8 cellular contexts compared by ENCODE assay signal in the genomic region with DNA sequence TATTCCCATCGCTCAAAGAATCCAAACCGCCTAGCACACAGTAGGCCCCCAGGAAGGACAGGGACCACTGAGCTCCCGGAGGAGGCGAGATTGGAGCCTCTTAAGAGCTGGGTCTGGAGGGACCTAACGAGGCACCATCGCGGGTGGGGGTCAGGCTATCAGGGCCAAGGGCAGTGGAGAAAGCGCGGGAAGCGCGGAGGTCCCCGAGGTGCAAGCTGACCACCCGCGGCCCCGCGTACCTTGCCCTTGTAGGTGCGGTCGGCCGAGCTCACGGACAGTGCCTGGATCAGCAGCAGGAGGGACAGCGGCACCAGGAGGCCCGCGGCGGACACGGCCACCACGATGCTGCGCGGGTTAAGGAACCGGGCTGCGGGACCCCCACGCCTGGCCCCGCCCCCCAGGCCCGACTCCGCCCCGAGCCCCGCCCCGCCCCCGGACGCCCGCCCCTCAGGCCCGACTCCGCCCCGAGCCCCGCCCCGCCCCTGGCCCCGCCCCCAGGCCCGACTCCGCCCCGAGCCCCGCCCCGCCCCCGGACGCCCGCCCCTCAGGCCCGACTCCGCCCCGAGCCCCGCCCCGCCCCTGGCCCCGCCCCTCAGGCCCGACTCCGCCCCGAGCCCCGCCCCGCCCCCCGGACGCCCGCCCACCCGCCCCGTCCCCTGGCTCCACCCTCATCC. TPM values are rescaled to one million over a fixed set of nuclear protein-coding genes. Genes with fewer than 3 reads are reported as not detected.
A peak's percentile ranks its signal among the peaks of the same experiment; 100 is the strongest.
DNase-seq lines count a peak whose midpoint lies in the region; TF ChIP-seq lines count a peak whose summit lies in the region.

No MANE protein-coding gene starts in this region.

- H3K9me3 ChIP-seq in HUES48 (ENCODE audit: control insufficient read depth, insufficient read depth, low read length) (no peaks in the 10 kb centered on the region), left ventricle myocardium inferior (replicated peaks) (peaks cover 6% of the 10 kb centered on the region), skeletal muscle satellite cell (replicated peaks; ENCODE audit: low read length) (no peaks in the 10 kb centered on the region)

- DNase-seq in activated T-helper 1 cell treated with anti-CD3 and anti-CD28 coated beads, Interleukin-12 subunit alpha, Interleukin-12 subunit beta, Interleukin-2, Interleukin-4 antibody, amounts not matched to agents 30 ng/mL and 10 ng/mL and 1 ng/mL, durations not matched to agents 14 hours and 24 hours and 36 hours (ENCODE audit: low spot score): no peak
- DNase-seq in left ventricle myocardium inferior: no peak
- DNase-seq in cerebellar nuclear complex (lab: John Stamatoyannopoulos, UW): no peak
- DNase-seq in NCI-H345 treated with DMSO at 0.1 percent for 48 hours (lab: John Stamatoyannopoulos, UW; ENCODE audit: unreplicated experiment): no peak
- DNase-seq in NCI-H1048 (lab: John Stamatoyannopoulos, UW): no peak
- DNase-seq in DMS79 treated with DMSO at 0.1 percent for 48 hours (lab: John Stamatoyannopoulos, UW): no peak

- peak overlapping the region; percentile 68 for H3K4me2 ChIP-seq in skeletal muscle satellite cell (ENCODE audit: low read length)

- peak overlapping the region; percentile 80 for H3K4me3 Mint-ChIP-seq in activated T-helper 1 cell treated with anti-CD3 and anti-CD28 coated beads, Interleukin-12 subunit alpha, Interleukin-12 subunit beta, Interleukin-2, Interleukin-4 antibody, amounts not matched to agents 30 ng/mL and 10 ng/mL and 1 ng/mL, durations not matched to agents 14 hours and 24 hours and 36 hours

- H3K27me3 ChIP-seq in HUES48 (ENCODE audit: control insufficient read depth, insufficient read depth, low read length) (peaks cover 15% of the 10 kb centered on the region), left ventricle myocardium inferior (ENCODE audit: low read depth) (peaks cover 43% of the 10 kb centered on the region), skeletal muscle satellite cell (ENCODE audit: control insufficient read depth, insufficient read depth, low read length) (peaks cover 29% of the 10 kb centered on the region)

- intact Hi-C loops in activated T-helper 1 cell treated with anti-CD3 and anti-CD28 coated beads, Interleukin-12 subunit alpha, Interleukin-12 subunit beta, Interleukin-2, Interleukin-4 antibody, amounts not matched to agents 30 ng/mL and 10 ng/mL and 1 ng/mL, durations not matched to agents 14 hours and 24 hours and 36 hours (cut with micrococcal nuclease): loop anchor here (5.0 to 10.0 kb wide), 4 partner anchors 245 to 1440 kb away; partner anchors contain the start of gene TNK2
- intact Hi-C loops in left ventricle myocardium inferior (cut with micrococcal nuclease): no loop called here

- H3K36me3 ChIP-seq in HUES48 (ENCODE audit: control insufficient read depth, insufficient read depth, low read length) (no peaks in the 10 kb centered on the region), left ventricle myocardium inferior (no peaks in the 10 kb centered on the region), skeletal muscle satellite cell (ENCODE audit: insufficient read depth, low read length) (no peaks in the 10 kb centered on the region)

- no peak for TF ChIP-seq CTCF in left ventricle myocardium inferior (IDR thresholded peaks at IDR 0.05; ENCODE audit: borderline replicate concordance)

- no peaks in the 10 kb centered on the region for H3K36me3 Mint-ChIP-seq in activated T-helper 1 cell treated with anti-CD3 and anti-CD28 coated beads, Interleukin-12 subunit alpha, Interleukin-12 subunit beta, Interleukin-2, Interleukin-4 antibody, amounts not matched to agents 30 ng/mL and 10 ng/mL and 1 ng/mL, durations not matched to agents 14 hours and 24 hours and 36 hours (ENCODE audit: low read depth)

- H3K4me1 Mint-ChIP-seq in activated T-helper 1 cell treated with anti-CD3 and anti-CD28 coated beads, Interleukin-12 subunit alpha, Interleukin-12 subunit beta, Interleukin-2, Interleukin-4 antibody, amounts not matched to agents 30 ng/mL and 10 ng/mL and 1 ng/mL, durations not matched to agents 14 hours and 24 hours and 36 hours (ENCODE audit: low read depth): peaks cover 4% of the 10 kb centered on the region

- H3K9me3 Mint-ChIP-seq in activated T-helper 1 cell treated with anti-CD3 and anti-CD28 coated beads, Interleukin-12 subunit alpha, Interleukin-12 subunit beta, Interleukin-2, Interleukin-4 antibody, amounts not matched to agents 30 ng/mL and 10 ng/mL and 1 ng/mL, durations not matched to agents 14 hours and 24 hours and 36 hours: no peaks in the 10 kb centered on the region

- no peak overlapping the region for H3K27ac Mint-ChIP-seq in activated T-helper 1 cell treated with anti-CD3 and anti-CD28 coated beads, Interleukin-12 subunit alpha, Interleukin-12 subunit beta, Interleukin-2, Interleukin-4 antibody, amounts not matched to agents 30 ng/mL and 10 ng/mL and 1 ng/mL, durations not matched to agents 14 hours and 24 hours and 36 hours

- H3K9ac ChIP-seq in HUES48 (ENCODE audit: low read depth, low read length) (no peak overlapping the region; the same call in 1 of the 2 replicates), skeletal muscle satellite cell (ENCODE audit: low read depth, low read length) (no peak overlapping the region)

- H3K27me3 Mint-ChIP-seq in activated T-helper 1 cell treated with anti-CD3 and anti-CD28 coated beads, Interleukin-12 subunit alpha, Interleukin-12 subunit beta, Interleukin-2, Interleukin-4 antibody, amounts not matched to agents 30 ng/mL and 10 ng/mL and 1 ng/mL, durations not matched to agents 14 hours and 24 hours and 36 hours (ENCODE audit: insufficient read depth): peaks cover 14% of the 10 kb centered on the region

- H3K4me3 ChIP-seq in HUES48 (ENCODE audit: low read depth, low read length) (peak overlapping the region; percentile 77), left ventricle myocardium inferior (peak overlapping the region; percentile 54), skeletal muscle satellite cell (ENCODE audit: low read length) (peak overlapping the region; percentile 48)

- H3K27ac ChIP-seq in HUES48 (ENCODE audit: low read depth, low read length) (no peak overlapping the region), left ventricle myocardium inferior (replicated peaks) (no peak overlapping the region)

- H3K4me1 ChIP-seq in HUES48 (ENCODE audit: control insufficient read depth, insufficient read depth, low read length) (no peaks in the 10 kb centered on the region), left ventricle myocardium inferior (peaks cover 4% of the 10 kb centered on the region), skeletal muscle satellite cell (ENCODE audit: control insufficient read depth, insufficient read depth, low read length) (peaks cover 3% of the 10 kb centered on the region)

RNA-seq across cellular contexts. Expression of gene ZDHHC19, which starts 3.9 kb away (rescaled TPM):
- total RNA-seq in activated T-helper 1 cell treated with anti-CD3 and anti-CD28 coated beads, Interleukin-12 subunit alpha, Interleukin-12 subunit beta, Interleukin-2, Interleukin-4 antibody, amounts not matched to agents 30 ng/mL and 10 ng/mL and 1 ng/mL, durations not matched to agents 14 hours and 24 hours and 36 hours: 0.36 TPM in 1 of 2 replicates, not detected in the other
- total RNA-seq in left ventricle myocardium inferior: not detected
- not detected in 2 replicates for total RNA-seq in skeletal muscle satellite cell (2012; rRNA removed)

RNA-seq across cellular contexts. Expression of gene SLC51A, which starts 9.0 kb away (rescaled TPM):
- not detected in 2 replicates for total RNA-seq in activated T-helper 1 cell treated with anti-CD3 and anti-CD28 coated beads, Interleukin-12 subunit alpha, Interleukin-12 subunit beta, Interleukin-2, Interleukin-4 antibody, amounts not matched to agents 30 ng/mL and 10 ng/mL and 1 ng/mL, durations not matched to agents 14 hours and 24 hours and 36 hours
- not detected for total RNA-seq in left ventricle myocardium inferior
- not detected in 2 replicates for total RNA-seq in skeletal muscle satellite cell (2012; rRNA removed)
